Comparison of ENCODE assay signal across 8 cellular contexts in genomic region chr1:21292991-21293536, GRCh38. TPM values are rescaled to one million over a fixed set of nuclear protein-coding genes. Genes with fewer than 3 reads are reported as not detected.
DNase-seq lines count a peak whose midpoint lies in the region; ATAC-seq and TF ChIP-seq lines count a peak whose summit lies in the region.

No MANE protein-coding gene starts in this region.

- intact Hi-C loops in left lung (cut with DNase I), result no loop called here

- H3K4me1 ChIP-seq in left lung, result peaks cover 0 to 78% of the 10 kb centered on the region in 2 donors

- peak; percentile 22 for ATAC-seq in HG02970 (IDR thresholded peaks at IDR 0.05; ENCODE audit: low FRiP score, unreplicated experiment)
- ATAC-seq in left lung, result no peak

- H3K4me1 Mint-ChIP-seq in stimulated activated naive CD8-positive, alpha-beta T cell treated with anti-CD3 and anti-CD28 coated beads, Interleukin-15, Interleukin-2, amounts not matched to agents 100 ng/mL and 50 ng/mL, for 24 hours (ENCODE audit: low read depth), result peaks cover 91% of the 10 kb centered on the region

- H3K27ac Mint-ChIP-seq in stimulated activated naive CD8-positive, alpha-beta T cell treated with anti-CD3 and anti-CD28 coated beads, Interleukin-15, Interleukin-2, amounts not matched to agents 100 ng/mL and 50 ng/mL, for 24 hours, result peak overlapping the region; percentile 99

- peak overlapping the region; percentile 69 to 91 for H3K27ac ChIP-seq in left lung

- H3K9me3 ChIP-seq in left lung, result no peaks in the 10 kb centered on the region

- H3K36me3 ChIP-seq in left lung, result no peaks in the 10 kb centered on the region

- peak; percentile 22 for TF ChIP-seq POLR2A in GM18526 (IDR thresholded peaks at IDR 0.05; ENCODE audit: extremely low read depth, insufficient read length)

- no peaks in the 10 kb centered on the region for H3K27me3 Mint-ChIP-seq in stimulated activated naive CD8-positive, alpha-beta T cell treated with anti-CD3 and anti-CD28 coated beads, Interleukin-15, Interleukin-2, amounts not matched to agents 100 ng/mL and 50 ng/mL, for 24 hours

- no peaks in the 10 kb centered on the region for H3K27me3 ChIP-seq in left lung

- peak; percentile 22 to 53 for DNase-seq in activated CD4-positive, alpha-beta T cell treated with anti-CD3 and anti-CD28 coated beads, Interleukin-2, amount 50 U/mL, for 24 hours (ENCODE audit: low read depth in 1 of 2, low spot score in 1 of 2)
- no peak for DNase-seq in left lung
- no peak for DNase-seq in kidney glomerular epithelial cell (lab: John Stamatoyannopoulos, UW)
- DNase-seq in NCI-H1048 (lab: John Stamatoyannopoulos, UW), result no peak
- no peak for DNase-seq in Ammon's horn (ENCODE audit: low spot score)

- peak overlapping the region; percentile 85 for H3K4me3 Mint-ChIP-seq in stimulated activated naive CD8-positive, alpha-beta T cell treated with anti-CD3 and anti-CD28 coated beads, Interleukin-15, Interleukin-2, amounts not matched to agents 100 ng/mL and 50 ng/mL, for 24 hours

- H3K9me3 Mint-ChIP-seq in stimulated activated naive CD8-positive, alpha-beta T cell treated with anti-CD3 and anti-CD28 coated beads, Interleukin-15, Interleukin-2, amounts not matched to agents 100 ng/mL and 50 ng/mL, for 24 hours, result no peaks in the 10 kb centered on the region

- no peak overlapping the region for H3K4me3 ChIP-seq in left lung

- TF ChIP-seq CTCF in left lung (IDR thresholded peaks at IDR 0.05), result no peak

- peaks cover 14% of the 10 kb centered on the region for H3K36me3 Mint-ChIP-seq in stimulated activated naive CD8-positive, alpha-beta T cell treated with anti-CD3 and anti-CD28 coated beads, Interleukin-15, Interleukin-2, amounts not matched to agents 100 ng/mL and 50 ng/mL, for 24 hours (ENCODE audit: low read depth)

RNA-seq across cellular contexts. Expression of gene ECE1, which starts 2.8 kb away (rescaled TPM):
- total RNA-seq in left lung, result 100 to 1,000 TPM in 1 of 2 donors, 10 to 100 TPM in 1; 91.7 to 107 TPM

Comparison
In these comparisons a context has a peak if more than half of its experiments do, and no peak if none do; other contexts are left out.
1. DNase-seq: peak in activated CD4-positive, alpha-beta T cell treated with anti-CD3 and anti-CD28 coated beads, Interleukin-2, amount 50 U/mL, for 24 hours (2 of 2); none in left lung (0 of 2), kidney glomerular epithelial cell (single experiment), NCI-H1048 (single experiment) and Ammon's horn (single experiment).